Comparison of ENCODE assay signal across 8 cellular contexts in genomic region chr22:50397381-50398065, GRCh38. TPM values are rescaled to one million over a fixed set of nuclear protein-coding genes. Genes with fewer than 3 reads are reported as not detected.
A peak's percentile ranks its signal among the peaks of the same experiment; 100 is the strongest.
DNase-seq lines count a peak whose midpoint lies in the region; ATAC-seq, FAIRE-seq and TF ChIP-seq lines count a peak whose summit lies in the region.
"Not testable (repeated sequence)": the region's sequence is repeated elsewhere in the genome, so short reads cannot be mapped to it uniquely, and the experiment has no call there.

No MANE protein-coding gene starts in this region.

- CTCF ChIA-PET in A549 (lab: Yijun Ruan, JAX), result interaction anchor here (0.6 kb wide), 1 partner anchor 146 kb away, joined by 3 read pairs; the partner anchor contains the start of gene HDAC10
- CTCF ChIA-PET in CD8-positive, alpha-beta memory T cell (lab: Charles Lee); Panc1 (lab: Charles Lee): not testable (repeated sequence)
- CTCF ChIA-PET in activated naive CD4-positive, alpha-beta T cell treated with anti-CD3 and anti-CD28 coated beads for 36 hours (lab: Charles Lee), result interaction anchor here (1.0 kb wide), 1 partner anchor 236 kb away, joined by 6 read pairs; no protein-coding TSS in a partner anchor

- H3K4me1 ChIP-seq in A549 (peaks cover 35% of the 10 kb centered on the region), Panc1 (ENCODE audit: control insufficient read depth, insufficient read depth, low read length) (peaks cover 12% of the 10 kb centered on the region)
- H3K4me1 ChIP-seq in CD8-positive, alpha-beta memory T cell (ENCODE audit: insufficient read depth, low read length); endodermal cell (ENCODE audit: control insufficient read depth, insufficient read depth, low read length): not testable (repeated sequence)

- WGBS in A549 (ENCODE audit: missing lambda C conversion rate), result 45% methylated on average over 2 of the region's 4 CpGs
- WGBS in endodermal cell (ENCODE audit: insufficient coverage in 1 of 2, insufficient read length in 1 of 2), 2 experiments, result 77 to 100% methylated on average over 1 to 2 of the region's 4 CpGs

- H3K27ac ChIP-seq in A549 (peak overlapping the region in 1 of 2 experiments; percentile 63; a peak in 2 of 6 replicates), Panc1 (ENCODE audit: low read length) (peak overlapping the region; percentile 17; the same call in 1 of the 2 replicates)
- not testable (repeated sequence) for H3K27ac ChIP-seq in CD8-positive, alpha-beta memory T cell (ENCODE audit: low read depth, low read length); endodermal cell (ENCODE audit: low read depth, low read length)

- H3K4me3 ChIP-seq in A549; CD8-positive, alpha-beta memory T cell (ENCODE audit: low read length); Panc1 (ENCODE audit: low read depth in 2 of 2, low read length in 2 of 2): not testable (repeated sequence)
- peak overlapping the region; percentile 53 for H3K4me3 ChIP-seq in endodermal cell (ENCODE audit: low read length)

- TF ChIP-seq POLR2A in A549 (IDR thresholded peaks at IDR 0.05; ENCODE audit: low read length), result not testable (repeated sequence)

- peaks cover 37 to 41% (median 40%) of the 10 kb centered on the region in 3 donors for H3K4me1 Mint-ChIP-seq in CD8-positive, alpha-beta memory T cell
- H3K4me1 Mint-ChIP-seq in activated naive CD4-positive, alpha-beta T cell treated with anti-CD3 and anti-CD28 coated beads for 36 hours (ENCODE audit: low read depth), result peaks cover 23% of the 10 kb centered on the region
- H3K4me1 Mint-ChIP-seq in endodermal cell, result peaks cover 14% of the 10 kb centered on the region
- peaks cover 23 to 49% (median 36%) of the 10 kb centered on the region in 4 donors for H3K4me1 Mint-ChIP-seq in naive thymus-derived CD8-positive, alpha-beta T cell

- not testable (repeated sequence) for TF ChIP-seq RAD21 in A549 (conservative IDR thresholded peaks at IDR 0.05 in 1 of 2, IDR thresholded peaks at IDR 0.05 in 1 of 2)

- DNase-seq in A549 (ENCODE audit: low read depth in 1 of 2, low spot score in 1 of 2); CD8-positive, alpha-beta memory T cell; Panc1 (ENCODE audit: low read depth, low spot score); endodermal cell; naive thymus-derived CD8-positive, alpha-beta T cell: not testable (repeated sequence)
- DNase-seq in activated CD4-positive, alpha-beta T cell treated with anti-CD3 and anti-CD28 coated beads, Interleukin-2, amount 50 U/mL, for 48 hours, result peak; percentile 49 to 51
- DNase-seq in activated naive CD4-positive, alpha-beta T cell treated with anti-CD3 and anti-CD28 coated beads for 36 hours, result peak; percentile 31
- peak; percentile 61 for DNase-seq in stimulated activated CD4-positive, alpha-beta T cell treated with anti-CD3 and anti-CD28 coated beads, Interleukin-1b, Interleukin-23, amount 100 ng/mL, for 48 hours

- FAIRE-seq in A549 (lab: Jason Lieb, UNC), result not testable (repeated sequence)

- not testable (repeated sequence) for H3K27me3 Mint-ChIP-seq in CD8-positive, alpha-beta memory T cell; activated naive CD4-positive, alpha-beta T cell treated with anti-CD3 and anti-CD28 coated beads for 36 hours (ENCODE audit: low read depth); endodermal cell (ENCODE audit: insufficient read depth); naive thymus-derived CD8-positive, alpha-beta T cell

- not testable (repeated sequence) for BruUV-seq in Panc1 (replicated peaks; lab: Mats Ljungman, UMichigan)

- not testable (repeated sequence) for TF ChIP-seq CTCF in A549 (IDR thresholded peaks at IDR 0.05); Panc1 (IDR thresholded peaks at IDR 0.05); endodermal cell (conservative IDR thresholded peaks at IDR 0.05)

- H3K9me3 Mint-ChIP-seq in CD8-positive, alpha-beta memory T cell; activated naive CD4-positive, alpha-beta T cell treated with anti-CD3 and anti-CD28 coated beads for 36 hours; endodermal cell; naive thymus-derived CD8-positive, alpha-beta T cell: not testable (repeated sequence)

- peak; percentile 30 to 38 for ATAC-seq in A549
- not testable (repeated sequence) for ATAC-seq in Panc1; naive thymus-derived CD8-positive, alpha-beta T cell

- peak overlapping the region; percentile 84 for H3K4me2 ChIP-seq in A549

- peaks cover 22% of the 10 kb centered on the region for H3K36me3 ChIP-seq in CD8-positive, alpha-beta memory T cell (ENCODE audit: insufficient read depth, low read length)
- not testable (repeated sequence) for H3K36me3 ChIP-seq in Panc1 (ENCODE audit: control insufficient read depth, insufficient read depth, low read length)
- peaks cover 41% of the 10 kb centered on the region for H3K36me3 ChIP-seq in endodermal cell (ENCODE audit: control insufficient read depth, insufficient read depth, low read length)

- H3K9me3 ChIP-seq in A549; CD8-positive, alpha-beta memory T cell (ENCODE audit: low read length); Panc1 (ENCODE audit: control insufficient read depth, insufficient read depth, low read depth, low read length); endodermal cell (ENCODE audit: control insufficient read depth, low read length): not testable (repeated sequence)

- POLR2A ChIA-PET in A549 (lab: Yijun Ruan, JAX); CD8-positive, alpha-beta memory T cell (lab: Charles Lee); Panc1 (lab: Charles Lee): not testable (repeated sequence)
- POLR2A ChIA-PET in naive thymus-derived CD8-positive, alpha-beta T cell (lab: Charles Lee), result interaction anchor here (0.7 kb wide), 1 partner anchor 73 kb away, joined by 3 read pairs; no protein-coding TSS in a partner anchor

- not testable (repeated sequence) for H3K4me3 Mint-ChIP-seq in CD8-positive, alpha-beta memory T cell; activated naive CD4-positive, alpha-beta T cell treated with anti-CD3 and anti-CD28 coated beads for 36 hours; naive thymus-derived CD8-positive, alpha-beta T cell
- H3K4me3 Mint-ChIP-seq in endodermal cell, result peak overlapping the region; percentile 33

- peak overlapping the region in 7 of 8 donors; percentile 41 to 91 (median 82) for H3K27ac Mint-ChIP-seq in CD8-positive, alpha-beta memory T cell
- peak overlapping the region; percentile 25 for H3K27ac Mint-ChIP-seq in activated naive CD4-positive, alpha-beta T cell treated with anti-CD3 and anti-CD28 coated beads for 36 hours
- peak overlapping the region; percentile 64 for H3K27ac Mint-ChIP-seq in endodermal cell
- peak overlapping the region in 9 of 10 donors; percentile 15 to 86 (median 63) for H3K27ac Mint-ChIP-seq in naive thymus-derived CD8-positive, alpha-beta T cell

- H3K36me3 Mint-ChIP-seq in CD8-positive, alpha-beta memory T cell, result peaks cover 5 to 57% (median 10%) of the 10 kb centered on the region in 3 donors
- peaks cover 12% of the 10 kb centered on the region for H3K36me3 Mint-ChIP-seq in activated naive CD4-positive, alpha-beta T cell treated with anti-CD3 and anti-CD28 coated beads for 36 hours (ENCODE audit: low read depth)
- peaks cover 42% of the 10 kb centered on the region for H3K36me3 Mint-ChIP-seq in endodermal cell (ENCODE audit: low read depth)
- peaks cover 0 to 59% (median 6%) of the 10 kb centered on the region in 3 donors for H3K36me3 Mint-ChIP-seq in naive thymus-derived CD8-positive, alpha-beta T cell

- in situ Hi-C loops in Panc1 (cut with HindIII; ENCODE audit: low pct_unique_long_range_greater_than_20kb, low sequenced_read_pairs), result not testable (repeated sequence)

- H3K9ac ChIP-seq in endodermal cell (ENCODE audit: extremely low read depth, low read length, poor library complexity, severe bottlenecking), result not testable (repeated sequence)

- intact Hi-C loops in Panc1 (cut with micrococcal nuclease; ENCODE audit: unreplicated experiment); activated naive CD4-positive, alpha-beta T cell treated with anti-CD3 and anti-CD28 coated beads for 36 hours (cut with micrococcal nuclease): not testable (repeated sequence)

- TF ChIP-seq EP300 in A549 (IDR thresholded peaks at IDR 0.05), result not testable (repeated sequence)

- not testable (repeated sequence) for H3K27me3 ChIP-seq in CD8-positive, alpha-beta memory T cell (ENCODE audit: insufficient read depth, low read length, poor library complexity, severe bottlenecking); Panc1 (ENCODE audit: control insufficient read depth, insufficient read depth, low read length); endodermal cell (ENCODE audit: control insufficient read depth, insufficient read depth, low read length, poor library complexity, severe bottlenecking)

RNA-seq across cellular contexts. Expression of gene PPP6R2, which starts 54.4 kb away (rescaled TPM):
- polyA plus RNA-seq in A549 (2011; rRNA removed) (9.5 and 9.6 TPM in 2 replicates), A549 (2017; fragmentation: RNase III; extraction: RNeasy Plus Mini Kit Qiagen cat#74134 plus additional on column Dnase treatment) (13.2 to 15.1 TPM (median 14.7 TPM) in 3 replicates)
- polyA plus RNA-seq in A549 (2012; cell fraction: cytosol; rRNA removed), result 10.9 and 13.1 TPM in 2 replicates
- 54.7 and 59.5 TPM in 2 replicates for polyA plus RNA-seq in A549 (2012; cell fraction: nucleus; rRNA removed)
- polyA minus RNA-seq in A549 (2011; rRNA and poly(A)+ RNA removed), result 12.9 and 13.4 TPM in 2 replicates
- 10 to 100 TPM; 49.7 to 55.9 TPM for total RNA-seq in CD8-positive, alpha-beta memory T cell
- 34.2 TPM for polyA plus RNA-seq in CD8-positive, alpha-beta memory T cell
- total RNA-seq in Panc1 (2021; ENCODE audit: unreplicated experiment) (52.8 TPM), endodermal cell (10 to 100 TPM; 58.7 to 81.2 TPM)
- polyA plus RNA-seq in Panc1 (2012; ENCODE audit: insufficient read length), result 63.7 TPM
- total RNA-seq in activated naive CD4-positive, alpha-beta T cell treated with anti-CD3 and anti-CD28 coated beads for 36 hours, result 10 to 100 TPM; 33.7 to 34.7 TPM
- polyA plus RNA-seq in endodermal cell (2013, experiment 1 of 2), result 45.3 TPM
- 36.1 TPM for polyA plus RNA-seq in endodermal cell (2013, experiment 2 of 2)
- 100 to 1,000 TPM in 1 of 2 experiments, 10 to 100 TPM in 1; 93.3 to 104 TPM for total RNA-seq in naive thymus-derived CD8-positive, alpha-beta T cell
- polyA plus RNA-seq in naive thymus-derived CD8-positive, alpha-beta T cell, result 10 to 100 TPM; 13.3 to 29.1 (median 17.0) TPM

Comparison
In these comparisons a context has a peak if more than half of its experiments do, and no peak if none do; other contexts are left out.
1. H3K27ac Mint-ChIP-seq: peak in every context shown above with its lines; median percentile 82 in CD8-positive, alpha-beta memory T cell; 64 in endodermal cell; 63 in naive thymus-derived CD8-positive, alpha-beta T cell; 25 in activated naive CD4-positive, alpha-beta T cell treated with anti-CD3 and anti-CD28 coated beads for 36 hours.